Comparison of ENCODE assay signal across 8 cellular contexts in genomic region chr1:112507896-112508241, GRCh38. TPM values are rescaled to one million over a fixed set of nuclear protein-coding genes. Genes with fewer than 3 reads are reported as not detected.
A peak's percentile ranks its signal among the peaks of the same experiment; 100 is the strongest.
DNase-seq lines count a peak whose midpoint lies in the region; TF ChIP-seq lines count a peak whose summit lies in the region.

No MANE protein-coding gene starts in this region.

- peaks cover 61% of the 10 kb centered on the region for H3K27me3 Mint-ChIP-seq in activated T-helper 2 cell treated with anti-CD3 and anti-CD28 coated beads, Interferon-gamma antibody, Interleukin-2, Interleukin-4, amounts not matched to agents 10 μg/mL and 5 μg/mL and 100 μg/mL, durations not matched to agents 14 hours and 24 hours and 36 hours (ENCODE audit: low read depth)

- DNase-seq in HFF-Myc (ENCODE audit: extremely low read depth, low read depth) (no peak), NCI-H2029 (lab: John Stamatoyannopoulos, UW) (no peak), GM19240 (ENCODE audit: insufficient read length, low spot score) (no peak), kidney glomerular epithelial cell (lab: John Stamatoyannopoulos, UW) (no peak)
- no peak for DNase-seq in activated T-helper 2 cell treated with anti-CD3 and anti-CD28 coated beads, Interferon-gamma antibody, Interleukin-2, Interleukin-4, amounts not matched to agents 10 μg/mL and 5 μg/mL and 100 μg/mL, durations not matched to agents 14 hours and 24 hours and 36 hours (ENCODE audit: low spot score)
- DNase-seq in stimulated activated CD4-positive, alpha-beta T cell treated with anti-CD3 and anti-CD28 coated beads, Interleukin-4, amount 100 ng/mL, for 4 hours: peak; percentile 21 to 30

- intact Hi-C loops in activated T-helper 2 cell treated with anti-CD3 and anti-CD28 coated beads, Interferon-gamma antibody, Interleukin-2, Interleukin-4, amounts not matched to agents 10 μg/mL and 5 μg/mL and 100 μg/mL, durations not matched to agents 14 hours and 24 hours and 36 hours (cut with micrococcal nuclease): loop anchor here (2.0 to 5.0 kb wide), 3 partner anchors 109 to 197 kb away; partner anchors contain the start of genes CAPZA1, CTTNBP2NL and ST7L

- H3K4me1 ChIP-seq in ACC112 (ENCODE audit: control insufficient read depth, insufficient read depth, low read length, unreplicated experiment) (peaks cover 8% of the 10 kb centered on the region), iPS-15b (ENCODE audit: control insufficient read depth, insufficient read depth, low read length) (peaks cover 9% of the 10 kb centered on the region)

- no peaks in the 10 kb centered on the region for H3K79me2 ChIP-seq in ACC112 (ENCODE audit: control insufficient read depth, insufficient read depth, low read length, unreplicated experiment)

- H3K4me1 Mint-ChIP-seq in activated T-helper 2 cell treated with anti-CD3 and anti-CD28 coated beads, Interferon-gamma antibody, Interleukin-2, Interleukin-4, amounts not matched to agents 10 μg/mL and 5 μg/mL and 100 μg/mL, durations not matched to agents 14 hours and 24 hours and 36 hours (ENCODE audit: low read depth): peaks cover 2% of the 10 kb centered on the region

- no peak overlapping the region for H3K27ac Mint-ChIP-seq in activated T-helper 2 cell treated with anti-CD3 and anti-CD28 coated beads, Interferon-gamma antibody, Interleukin-2, Interleukin-4, amounts not matched to agents 10 μg/mL and 5 μg/mL and 100 μg/mL, durations not matched to agents 14 hours and 24 hours and 36 hours

- no peaks in the 10 kb centered on the region for H3K9me3 Mint-ChIP-seq in activated T-helper 2 cell treated with anti-CD3 and anti-CD28 coated beads, Interferon-gamma antibody, Interleukin-2, Interleukin-4, amounts not matched to agents 10 μg/mL and 5 μg/mL and 100 μg/mL, durations not matched to agents 14 hours and 24 hours and 36 hours

- no peak for TF ChIP-seq CTCF in HFF-Myc (IDR thresholded peaks at IDR 0.05; ENCODE audit: low read depth, low read length, missing control alignments)

- H3K9ac ChIP-seq in iPS-15b (ENCODE audit: low read depth, low read length): no peak overlapping the region

- H3K36me3 Mint-ChIP-seq in activated T-helper 2 cell treated with anti-CD3 and anti-CD28 coated beads, Interferon-gamma antibody, Interleukin-2, Interleukin-4, amounts not matched to agents 10 μg/mL and 5 μg/mL and 100 μg/mL, durations not matched to agents 14 hours and 24 hours and 36 hours (ENCODE audit: low read depth): no peaks in the 10 kb centered on the region

- peak overlapping the region; percentile 69 for H3K4me3 Mint-ChIP-seq in activated T-helper 2 cell treated with anti-CD3 and anti-CD28 coated beads, Interferon-gamma antibody, Interleukin-2, Interleukin-4, amounts not matched to agents 10 μg/mL and 5 μg/mL and 100 μg/mL, durations not matched to agents 14 hours and 24 hours and 36 hours (ENCODE audit: low read depth)

- H2AFZ ChIP-seq in ACC112 (ENCODE audit: low read length, unreplicated experiment): peak overlapping the region; percentile 95

- H3K9me3 ChIP-seq in iPS-15b (ENCODE audit: control insufficient read depth, insufficient read depth, low read length): no peaks in the 10 kb centered on the region

- H3K36me3 ChIP-seq in ACC112 (ENCODE audit: insufficient read depth, low read length) (no peaks in the 10 kb centered on the region), iPS-15b (ENCODE audit: control insufficient read depth, insufficient read depth, low read length) (no peaks in the 10 kb centered on the region)

- H3K27me3 ChIP-seq in ACC112 (ENCODE audit: insufficient read depth, low read length) (peaks cover 32% of the 10 kb centered on the region), iPS-15b (ENCODE audit: control insufficient read depth, insufficient read depth, low read length) (peaks cover 93% of the 10 kb centered on the region)

- H3K27ac ChIP-seq in ACC112 (ENCODE audit: low read depth, low read length): no peak overlapping the region

- H3K4me3 ChIP-seq in ACC112 (ENCODE audit: low read depth, low read length) (peak overlapping the region; percentile 76), HFF-Myc (replicated peaks; ENCODE audit: low read depth, low read length) (peak overlapping the region; percentile 42), iPS-15b (ENCODE audit: low read depth, low read length) (peak overlapping the region; percentile 93)

RNA-seq across cellular contexts. Expression of gene WNT2B, which starts 0.9 kb away (rescaled TPM):
- total RNA-seq in activated T-helper 2 cell treated with anti-CD3 and anti-CD28 coated beads, Interferon-gamma antibody, Interleukin-2, Interleukin-4, amounts not matched to agents 10 μg/mL and 5 μg/mL and 100 μg/mL, durations not matched to agents 14 hours and 24 hours and 36 hours: 0.16 TPM in 1 of 2 replicates, not detected in the other

Comparison
In these comparisons a context has a peak if more than half of its experiments do, and no peak if none do; other contexts are left out.
1. H3K4me3 ChIP-seq: peak in every context shown above with its lines; median percentile 93 in iPS-15b; 76 in ACC112; 42 in HFF-Myc.
2. DNase-seq: peak in stimulated activated CD4-positive, alpha-beta T cell treated with anti-CD3 and anti-CD28 coated beads, Interleukin-4, amount 100 ng/mL, for 4 hours (2 of 2); none in HFF-Myc (single experiment), activated T-helper 2 cell treated with anti-CD3 and anti-CD28 coated beads, Interferon-gamma antibody, Interleukin-2, Interleukin-4, amounts not matched to agents 10 μg/mL and 5 μg/mL and 100 μg/mL, durations not matched to agents 14 hours and 24 hours and 36 hours (single experiment), NCI-H2029 (single experiment), GM19240 (single experiment) and kidney glomerular epithelial cell (single experiment).